ENCODE assay signal across 8 cellular contexts in the genomic region with DNA sequence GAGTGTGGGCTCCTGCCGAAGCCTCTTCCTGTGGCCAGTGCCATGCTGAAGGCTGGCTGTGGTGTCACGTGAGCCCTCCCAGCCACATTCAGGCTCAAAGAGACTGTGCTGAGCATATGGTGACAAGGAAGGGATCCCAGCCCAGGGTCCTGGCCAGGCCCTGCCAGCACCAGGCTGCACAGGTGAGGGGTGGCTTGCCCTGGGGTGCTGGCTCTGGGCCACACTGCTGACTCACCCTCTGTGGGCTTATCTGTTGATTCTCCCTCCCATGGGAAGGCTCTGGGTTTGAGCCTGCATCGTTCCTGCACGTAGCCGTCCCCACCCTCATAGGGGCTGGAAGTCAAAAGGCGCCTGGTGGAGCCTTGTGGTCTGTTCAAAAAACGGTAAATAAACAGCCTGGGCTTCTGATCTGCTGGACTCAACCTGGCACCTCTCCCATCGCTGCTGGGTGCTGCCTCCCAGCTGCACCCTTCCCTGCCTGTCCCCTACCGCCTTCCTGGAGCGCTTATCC. TPM values are rescaled to one million over a fixed set of nuclear protein-coding genes. Genes with fewer than 3 reads are reported as not detected.
A peak's percentile ranks its signal among the peaks of the same experiment; 100 is the strongest.
DNase-seq lines count a peak whose midpoint lies in the region; ATAC-seq, FAIRE-seq and TF ChIP-seq lines count a peak whose summit lies in the region.

No MANE protein-coding gene starts in this region.

- peaks cover 79% of the 10 kb centered on the region for H3K4me1 Mint-ChIP-seq in CD8-positive, alpha-beta T cell (ENCODE audit: low read depth)
- H3K4me1 Mint-ChIP-seq in astrocyte (ENCODE audit: low read depth, unreplicated experiment) = peaks cover 27% of the 10 kb centered on the region

- H3K27me3 ChIP-seq in CD8-positive, alpha-beta T cell (ENCODE audit: insufficient read depth, low read length) = no peaks in the 10 kb centered on the region
- no peaks in the 10 kb centered on the region for H3K27me3 ChIP-seq in MG63
- H3K27me3 ChIP-seq in astrocyte (ENCODE audit: insufficient read depth, low read length) = no peaks in the 10 kb centered on the region
- no peaks in the 10 kb centered on the region for H3K27me3 ChIP-seq in thyroid gland

- no peak overlapping the region for H3K27ac ChIP-seq in CD8-positive, alpha-beta T cell (ENCODE audit: low read depth, low read length)
- H3K27ac ChIP-seq in astrocyte (ENCODE audit: low read depth, low read length) (no peak overlapping the region), thyroid gland (peak overlapping the region in 2 of 3 donors; percentile 60 to 61)

- no peaks in the 10 kb centered on the region for H3K9me3 Mint-ChIP-seq in CD8-positive, alpha-beta T cell
- no peaks in the 10 kb centered on the region for H3K9me3 Mint-ChIP-seq in astrocyte (ENCODE audit: unreplicated experiment)

- H4K20me1 ChIP-seq in astrocyte (ENCODE audit: insufficient read depth, low read length) = peaks cover 93% of the 10 kb centered on the region

- CTCF ChIA-PET in CD8-positive, alpha-beta T cell (lab: Charles Lee) = no interaction called here

- no peak for DNase-seq in CD8-positive, alpha-beta T cell
- DNase-seq in MG63 (peak; percentile 56), astrocyte (ENCODE audit: low read depth) (peak; percentile 22), kidney tubule cell (ENCODE audit: low spot score) (peak; percentile 88), thyroid gland (peak; percentile 40 to 45)
- DNase-seq in stimulated activated CD4-positive, alpha-beta T cell treated with anti-CD3 and anti-CD28 coated beads, Interleukin-2, amount 100 ng/mL, for 48 hours = no peak

- TF ChIP-seq CTCF in CD8-positive, alpha-beta T cell (IDR thresholded peaks at IDR 0.05) = no peak
- TF ChIP-seq CTCF in astrocyte (IDR thresholded peaks at IDR 0.05; ENCODE audit: insufficient read depth, low read depth, low read length) (no peak), thyroid gland (IDR thresholded peaks at IDR 0.05) (no peak)

- H3K4me1 ChIP-seq in CD8-positive, alpha-beta T cell (ENCODE audit: insufficient read depth, low read length) = peaks cover 51% of the 10 kb centered on the region
- H3K4me1 ChIP-seq in astrocyte (ENCODE audit: insufficient read depth, low read length) = peaks cover 22% of the 10 kb centered on the region
- peaks cover 31 to 55% of the 10 kb centered on the region in 2 donors for H3K4me1 ChIP-seq in thyroid gland

- H3K27ac Mint-ChIP-seq in CD8-positive, alpha-beta T cell = peak overlapping the region; percentile 84
- H3K27ac Mint-ChIP-seq in astrocyte (ENCODE audit: unreplicated experiment) = no peak overlapping the region

- no peak overlapping the region for H3K4me3 Mint-ChIP-seq in CD8-positive, alpha-beta T cell
- no peak overlapping the region for H3K4me3 Mint-ChIP-seq in astrocyte (ENCODE audit: unreplicated experiment)

- intact Hi-C loops in CD8-positive, alpha-beta T cell (cut with DNase I, micrococcal nuclease) = no loop called here
- intact Hi-C loops in thyroid gland (cut with DNase I) = no loop called here

- no peaks in the 10 kb centered on the region for H3K36me3 ChIP-seq in CD8-positive, alpha-beta T cell (ENCODE audit: insufficient read depth, low read length)
- H3K36me3 ChIP-seq in MG63 = peaks cover 3% of the 10 kb centered on the region; the same call in 1 of the 2 replicates
- H3K36me3 ChIP-seq in astrocyte (ENCODE audit: insufficient read depth, low read length) = no peaks in the 10 kb centered on the region
- no peaks in the 10 kb centered on the region for H3K36me3 ChIP-seq in thyroid gland

- no peak for ATAC-seq in CD8-positive, alpha-beta T cell
- ATAC-seq in HG03095 (IDR thresholded peaks at IDR 0.05; ENCODE audit: unreplicated experiment) (no peak), GM18909 (IDR thresholded peaks at IDR 0.05; ENCODE audit: poor library complexity, unreplicated experiment) (no peak)

- peaks cover 96% of the 10 kb centered on the region for H3K79me2 ChIP-seq in astrocyte (ENCODE audit: insufficient read depth, low read length)

- no peaks in the 10 kb centered on the region for H3K36me3 Mint-ChIP-seq in CD8-positive, alpha-beta T cell
- peaks cover 5% of the 10 kb centered on the region for H3K36me3 Mint-ChIP-seq in astrocyte (ENCODE audit: low read depth, unreplicated experiment)

- H3K27me3 Mint-ChIP-seq in CD8-positive, alpha-beta T cell (ENCODE audit: low read depth) = no peaks in the 10 kb centered on the region
- no peaks in the 10 kb centered on the region for H3K27me3 Mint-ChIP-seq in astrocyte (ENCODE audit: low read depth, unreplicated experiment)

- H2AFZ ChIP-seq in astrocyte (ENCODE audit: low read depth, low read length) = no peak overlapping the region

- FAIRE-seq in astrocyte (lab: Jason Lieb, UNC) = no peak

- 58 to 80% methylated on average over 4 to 9 of the region's 10 CpGs for WGBS in thyroid gland, 2 donors

- no peak overlapping the region for H3K4me3 ChIP-seq in CD8-positive, alpha-beta T cell (ENCODE audit: low read depth, low read length)
- no peak overlapping the region for H3K4me3 ChIP-seq in MG63
- H3K4me3 ChIP-seq in astrocyte (ENCODE audit: insufficient read depth, low read depth, low read length) = no peak overlapping the region
- H3K4me3 ChIP-seq in thyroid gland (replicated peaks in 1 of 3) = no peak overlapping the region

- H3K4me2 ChIP-seq in astrocyte (ENCODE audit: low read length) = peak overlapping the region; percentile 38

- no peak for TF ChIP-seq POLR2A in thyroid gland (IDR thresholded peaks at IDR 0.05)

- POLR2A ChIA-PET in CD8-positive, alpha-beta T cell (lab: Charles Lee) = no interaction called here

- peak overlapping the region; percentile 28 for H3K9ac ChIP-seq in astrocyte (ENCODE audit: low read length)

- no peaks in the 10 kb centered on the region for H3K9me3 ChIP-seq in CD8-positive, alpha-beta T cell (ENCODE audit: low read length)
- H3K9me3 ChIP-seq in MG63 (no peaks in the 10 kb centered on the region), astrocyte (ENCODE audit: insufficient read depth, low read depth, low read length) (no peaks in the 10 kb centered on the region), thyroid gland (no peaks in the 10 kb centered on the region)

RNA-seq across cellular contexts. Expression of a gene that starts 31.1 kb away (rescaled TPM):
- 100 to 1,000 TPM; 309 to 337 TPM for total RNA-seq in CD8-positive, alpha-beta T cell
- 104 and 116 TPM in 2 replicates for total RNA-seq in MG63 (2014; rRNA removed; shearing (Covaris generic); ENCODE audit: low replicate concordance)
- total RNA-seq in astrocyte (129 TPM in 2 replicates), thyroid gland (100 to 1,000 TPM in 3 of 4 donors, 10 to 100 TPM in 1; 95.1 to 155 (median 120) TPM)

RNA-seq across cellular contexts. Expression of a gene that starts 47.7 kb away (rescaled TPM):
- 10 to 100 TPM; 47.3 to 52.1 TPM for total RNA-seq in CD8-positive, alpha-beta T cell
- 95.3 and 97.4 TPM in 2 replicates for total RNA-seq in MG63 (2014; rRNA removed; shearing (Covaris generic); ENCODE audit: low replicate concordance)
- total RNA-seq in astrocyte (27.3 and 27.5 TPM in 2 replicates), thyroid gland (10 to 100 TPM; 26.2 to 63.3 (median 37.4) TPM)

Comparison
In these comparisons a context has a peak if more than half of its experiments do, and no peak if none do; other contexts are left out.
1. DNase-seq: peak in MG63 (single experiment), astrocyte (single experiment), kidney tubule cell (single experiment) and thyroid gland (2 of 2); none in CD8-positive, alpha-beta T cell (0 of 7) and stimulated activated CD4-positive, alpha-beta T cell treated with anti-CD3 and anti-CD28 coated beads, Interleukin-2, amount 100 ng/mL, for 48 hours (0 of 2).
2. H3K27ac ChIP-seq: peak in thyroid gland (2 of 3); none in CD8-positive, alpha-beta T cell (single experiment) and astrocyte (single experiment).